In genomic region chr13:19060311-19061002, GRCh38 we compare ENCODE assay signal across 24 cellular contexts.
"Had no signal": no experiment of that assay in that cellular context is flagged by ENCODE, and none has a peak within 500 bp of the region (broad histone marks: within the 10 kb centered on the region; RNA-seq: fewer than 3 reads in every experiment).

No MANE protein-coding gene starts in this region.

- H3K27ac ChIP-seq: colonic mucosa, coronary artery, dorsolateral prefrontal cortex, epithelial cell of prostate, esophagus muscularis mucosa, esophagus squamous epithelium, foreskin keratinocyte, gastrocnemius medialis, gastroesophageal sphincter, heart left ventricle, heart right ventricle had no signal

- ATAC-seq: effector memory CD8-positive, alpha-beta T cell; esophagus mucosa; foreskin keratinocyte; gastrocnemius medialis; gastroesophageal sphincter; heart left ventricle; heart right ventricle had no signal

- H3K4me1 Mint-ChIP-seq: endodermal cell had no signal

- H3K4me3 ChIP-seq: colonic mucosa, coronary artery, dorsolateral prefrontal cortex, esophagus muscularis mucosa, esophagus squamous epithelium, gastrocnemius medialis, gastroesophageal sphincter, heart left ventricle, heart right ventricle had no signal

- H3K36me3 ChIP-seq: colonic mucosa, esophagus muscularis mucosa, esophagus squamous epithelium, gastrocnemius medialis, gastroesophageal sphincter, heart left ventricle, heart right ventricle had no signal

- DNase-seq: colonic mucosa; cortex of kidney; dermis blood vessel endothelial cell; dorsolateral prefrontal cortex; effector CD4-positive, alpha-beta T cell; effector CD8-positive, alpha-beta T cell; effector memory CD4-positive, alpha-beta T cell; effector memory CD8-positive, alpha-beta T cell; endodermal cell; erythroblast; esophagus squamous epithelium; foreskin fibroblast; foreskin keratinocyte; foreskin melanocyte; gastrocnemius medialis; glutamatergic neuron; heart right ventricle had no signal

- H3K9me3 ChIP-seq: colonic mucosa, gastrocnemius medialis had no signal

- H3K4me1 ChIP-seq: colonic mucosa, esophagus muscularis mucosa, esophagus squamous epithelium, foreskin keratinocyte, gastrocnemius medialis, gastroesophageal sphincter, heart left ventricle, heart right ventricle had no signal

- H3K27ac Mint-ChIP-seq: dendritic cell treated with granulocyte-macrophage colony-stimulating factor and Interleukin-4, amounts not matched to agents 40 ng/mL and 50 ng/mL, for 4 days; effector memory CD8-positive, alpha-beta T cell; endodermal cell had no signal

- H3K27me3 ChIP-seq: colonic mucosa, esophagus squamous epithelium, foreskin keratinocyte, gastrocnemius medialis, gastroesophageal sphincter, heart left ventricle had no signal

- H3K27me3 Mint-ChIP-seq: dendritic cell treated with granulocyte-macrophage colony-stimulating factor and Interleukin-4, amounts not matched to agents 40 ng/mL and 50 ng/mL, for 4 days; effector memory CD8-positive, alpha-beta T cell had no signal

- H3K4me3 Mint-ChIP-seq: dendritic cell treated with granulocyte-macrophage colony-stimulating factor and Interleukin-4, amounts not matched to agents 40 ng/mL and 50 ng/mL, for 4 days; effector memory CD8-positive, alpha-beta T cell; endodermal cell had no signal
